ENCODE assay signal across 9 cellular contexts in the genomic region with DNA sequence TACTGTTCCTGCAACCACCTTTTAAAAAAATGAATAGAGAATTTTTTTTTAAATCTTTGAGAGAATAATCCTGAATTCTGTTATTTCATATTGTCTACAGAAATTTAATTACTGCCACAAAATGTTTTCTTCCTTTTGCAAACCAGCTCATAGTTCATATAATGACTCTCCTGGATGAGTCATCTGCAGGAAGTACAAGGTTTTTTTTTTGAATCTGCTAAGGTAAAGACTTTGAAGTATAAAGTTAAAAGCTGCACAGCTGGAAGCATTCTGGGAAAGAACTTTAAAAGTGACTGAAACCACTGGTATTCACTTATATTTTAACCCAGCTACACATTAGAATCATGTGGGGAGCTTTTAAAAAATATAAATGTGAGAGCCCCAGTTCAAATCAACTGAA.
A peak's percentile ranks its signal among the peaks of the same experiment; 100 is the strongest.
DNase-seq lines count a peak whose midpoint lies in the region; ATAC-seq, FAIRE-seq and TF ChIP-seq lines count a peak whose summit lies in the region.
"Had no signal": no experiment of that assay in that cellular context is flagged by ENCODE, and none has a peak within 500 bp of the region (broad histone marks: within the 10 kb centered on the region; RNA-seq: fewer than 3 reads in every experiment).

No MANE protein-coding gene starts in this region.

- peak; percentile 48 for FAIRE-seq in GM19239 (lab: Jason Lieb, UNC)

- DNase-seq in ACHN (peak; percentile 34), GM19239 (ENCODE audit: insufficient read length, low spot score) (no peak), astrocyte of the hippocampus (ENCODE audit: low read depth, low spot score) (peak; percentile 26), HEK293T (ENCODE audit: extremely low spot score) (no peak), GM03348 (ENCODE audit: low spot score) (no peak), HuH-7 (ENCODE audit: low spot score) (no peak), NCI-H748 treated with DMSO at 0.1 percent for 48 hours (lab: John Stamatoyannopoulos, UW) (no peak)
- DNase-seq: psoas muscle had no signal

- peak; percentile 60 for ATAC-seq in HG03139 (IDR thresholded peaks at IDR 0.05; ENCODE audit: unreplicated experiment)
- ATAC-seq: psoas muscle had no signal

- POLR2A ChIA-PET in HEK293T (lab: Yijun Ruan, JAX) = no interaction called here

- in situ Hi-C loops in ACHN (cut with HindIII; ENCODE audit: low pct_ligation_motif_present, low pct_unique_long_range_greater_than_20kb, low sequenced_read_pairs) = no loop called here

- CTCF ChIA-PET in HEK293T (lab: Yijun Ruan, JAX) = interaction anchor here (0.6 kb wide), 1 partner anchor 86 kb away, joined by 3 read pairs; no protein-coding TSS in a partner anchor

TF ChIP-seq in HEK293T, 16 proteins besides CTCF, POLR2A, EP300 and RAD21:
- no peak for TF ChIP-seq BHLHE40 (IDR thresholded peaks at IDR 0.05; ENCODE audit: borderline replicate concordance)
- TF ChIP-seq, protein P1, sequence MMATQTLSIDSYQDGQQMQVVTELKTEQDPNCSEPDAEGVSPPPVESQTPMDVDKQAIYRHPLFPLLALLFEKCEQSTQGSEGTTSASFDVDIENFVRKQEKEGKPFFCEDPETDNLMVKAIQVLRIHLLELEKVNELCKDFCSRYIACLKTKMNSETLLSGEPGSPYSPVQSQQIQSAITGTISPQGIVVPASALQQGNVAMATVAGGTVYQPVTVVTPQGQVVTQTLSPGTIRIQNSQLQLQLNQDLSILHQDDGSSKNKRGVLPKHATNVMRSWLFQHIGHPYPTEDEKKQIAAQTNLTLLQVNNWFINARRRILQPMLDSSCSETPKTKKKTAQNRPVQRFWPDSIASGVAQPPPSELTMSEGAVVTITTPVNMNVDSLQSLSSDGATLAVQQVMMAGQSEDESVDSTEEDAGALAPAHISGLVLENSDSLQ (IDR thresholded peaks at IDR 0.05) = no peak
- TF ChIP-seq TARDBP (IDR thresholded peaks at IDR 0.05) = no peak
- no peak for TF ChIP-seq ELF4 (IDR thresholded peaks at IDR 0.05)
- no peak for TF ChIP-seq ZNF384 (IDR thresholded peaks at IDR 0.05)
- TF ChIP-seq FOXM1 (IDR thresholded peaks at IDR 0.05; ENCODE audit: borderline replicate concordance) = no peak
- no peak for TF ChIP-seq NFRKB (IDR thresholded peaks at IDR 0.05)
- no peak for TF ChIP-seq FOXK2 (IDR thresholded peaks at IDR 0.05)
- no peak for TF ChIP-seq LEF1 (IDR thresholded peaks at IDR 0.05; ENCODE audit: borderline replicate concordance)
- TF ChIP-seq ARNT (IDR thresholded peaks at IDR 0.05) = no peak
- TF ChIP-seq SUZ12 (IDR thresholded peaks at IDR 0.05) = no peak
- TF ChIP-seq FOXA1 (IDR thresholded peaks at IDR 0.05) = no peak
- no peak for TF ChIP-seq L3MBTL2 (conservative IDR thresholded peaks at IDR 0.05)
- no peak for TF ChIP-seq SP1 (IDR thresholded peaks at IDR 0.05)
- TF ChIP-seq CTBP1 (IDR thresholded peaks at IDR 0.05; ENCODE audit: borderline replicate concordance) = no peak
- TF ChIP-seq HDGF (IDR thresholded peaks at IDR 0.05; ENCODE audit: borderline replicate concordance) = no peak

Comparison
In these comparisons a context has a peak if more than half of its experiments do, and no peak if none do; other contexts are left out.
1. DNase-seq: peak in ACHN (single experiment) and astrocyte of the hippocampus (single experiment); none in GM19239 (single experiment), HEK293T (single experiment), GM03348 (single experiment), HuH-7 (single experiment) and NCI-H748 treated with DMSO at 0.1 percent for 48 hours (single experiment).